In genomic region chr3:195097331-195098255, GRCh38 we compare ENCODE assay signal across 12 cellular contexts.
DNase-seq lines count a peak whose midpoint lies in the region; ATAC-seq, FAIRE-seq and TF ChIP-seq lines count a peak whose summit lies in the region.
"Had no signal": no experiment of that assay in that cellular context is flagged by ENCODE, and none has a peak within 500 bp of the region (broad histone marks: within the 10 kb centered on the region; RNA-seq: fewer than 3 reads in every experiment).

No MANE protein-coding gene starts in this region.

- H3K9me3 Mint-ChIP-seq in WTC11, result no peaks in the 10 kb centered on the region
- no peaks in the 10 kb centered on the region for H3K9me3 Mint-ChIP-seq in activated T-helper 2 cell treated with anti-CD3 and anti-CD28 coated beads, Interferon-gamma antibody, Interleukin-2, Interleukin-4, amounts not matched to agents 10 μg/mL and 5 μg/mL and 100 μg/mL, durations not matched to agents 14 hours and 24 hours and 36 hours
- H3K9me3 Mint-ChIP-seq: activated CD4-positive, alpha-beta memory T cell treated with anti-CD3 and anti-CD28 coated beads, Interleukin-2, amount 10 ng/mL, durations not matched to agents 7 days and 5 days; T-helper 2 cell treated with Interferon-gamma antibody and Interleukin-4, amounts not matched to agents 5 μg/mL and 100 μg/mL, for 36 hours had no signal

- no peak for TF ChIP-seq POLR2A in spleen (IDR thresholded peaks at IDR 0.05)

- no peak overlapping the region for H3K4me3 ChIP-seq in spleen

- H3K9me3 ChIP-seq in spleen, result no peaks in the 10 kb centered on the region

- no peaks in the 10 kb centered on the region for H3K36me3 ChIP-seq in spleen

- H3K36me3 Mint-ChIP-seq in WTC11, result no peaks in the 10 kb centered on the region
- H3K36me3 Mint-ChIP-seq in activated T-helper 2 cell treated with anti-CD3 and anti-CD28 coated beads, Interferon-gamma antibody, Interleukin-2, Interleukin-4, amounts not matched to agents 10 μg/mL and 5 μg/mL and 100 μg/mL, durations not matched to agents 14 hours and 24 hours and 36 hours (ENCODE audit: low read depth), result no peaks in the 10 kb centered on the region

- peaks cover 11% of the 10 kb centered on the region for H3K4me1 Mint-ChIP-seq in WTC11
- peaks cover 7% of the 10 kb centered on the region for H3K4me1 Mint-ChIP-seq in activated T-helper 2 cell treated with anti-CD3 and anti-CD28 coated beads, Interferon-gamma antibody, Interleukin-2, Interleukin-4, amounts not matched to agents 10 μg/mL and 5 μg/mL and 100 μg/mL, durations not matched to agents 14 hours and 24 hours and 36 hours (ENCODE audit: low read depth)

- 68 to 75% (median 73%) methylated on average over 22 of the region's 22 CpGs for WGBS in spleen, 5 donors

- peak overlapping the region in 3 of 8 donors; percentile 23 to 38 (median 35) for H3K27ac ChIP-seq in spleen

- intact Hi-C loops in left cardiac atrium (cut with DNase I) (no loop called here), spleen (cut with DNase I; ENCODE audit: low total_unique reads) (no loop called here)
- intact Hi-C loops in activated T-helper 2 cell treated with anti-CD3 and anti-CD28 coated beads, Interferon-gamma antibody, Interleukin-2, Interleukin-4, amounts not matched to agents 10 μg/mL and 5 μg/mL and 100 μg/mL, durations not matched to agents 14 hours and 24 hours and 36 hours (cut with micrococcal nuclease), result no loop called here

- ATAC-seq in WTC11 (no peak), left cardiac atrium (no peak), HG03175 (IDR thresholded peaks at IDR 0.05; ENCODE audit: unreplicated experiment) (no peak)

- H3K27me3 Mint-ChIP-seq in WTC11 (ENCODE audit: low read depth), result no peaks in the 10 kb centered on the region
- H3K27me3 Mint-ChIP-seq in activated T-helper 2 cell treated with anti-CD3 and anti-CD28 coated beads, Interferon-gamma antibody, Interleukin-2, Interleukin-4, amounts not matched to agents 10 μg/mL and 5 μg/mL and 100 μg/mL, durations not matched to agents 14 hours and 24 hours and 36 hours (ENCODE audit: low read depth), result no peaks in the 10 kb centered on the region
- H3K27me3 Mint-ChIP-seq: activated CD4-positive, alpha-beta memory T cell treated with anti-CD3 and anti-CD28 coated beads, Interleukin-2, amount 10 ng/mL, durations not matched to agents 7 days and 5 days had no signal

- POLR2A ChIA-PET in WTC11 (lab: Charles Lee), result no interaction called here

- no peak overlapping the region for H3K4me3 Mint-ChIP-seq in WTC11
- no peak overlapping the region for H3K4me3 Mint-ChIP-seq in activated T-helper 2 cell treated with anti-CD3 and anti-CD28 coated beads, Interferon-gamma antibody, Interleukin-2, Interleukin-4, amounts not matched to agents 10 μg/mL and 5 μg/mL and 100 μg/mL, durations not matched to agents 14 hours and 24 hours and 36 hours (ENCODE audit: low read depth)
- H3K4me3 Mint-ChIP-seq: activated CD4-positive, alpha-beta memory T cell treated with anti-CD3 and anti-CD28 coated beads, Interleukin-2, amount 10 ng/mL, durations not matched to agents 7 days and 5 days; T-helper 2 cell treated with Interferon-gamma antibody and Interleukin-4, amounts not matched to agents 5 μg/mL and 100 μg/mL, for 36 hours had no signal

- CTCF ChIA-PET in WTC11 (lab: Charles Lee), result interaction anchor here (2.9 kb wide), 1 partner anchor 9 kb away, joined by 8 read pairs; no protein-coding TSS in a partner anchor

- peaks cover 14 to 88% (median 58%) of the 10 kb centered on the region in 6 donors for H3K4me1 ChIP-seq in spleen

- peak; percentile 8 for FAIRE-seq in GM19239 (lab: Jason Lieb, UNC)
- FAIRE-seq: endometrium had no signal

- TF ChIP-seq CTCF in WTC11 (IDR thresholded peaks at IDR 0.05), result no peak
- TF ChIP-seq CTCF in spleen (IDR thresholded peaks at IDR 0.05 in 8 of 11, conservative IDR thresholded peaks at IDR 0.05 in 3 of 11), result no peak

- DNase-seq in GM19239 (ENCODE audit: insufficient read length, low spot score), result no peak
- no peak for DNase-seq in WTC11 (ENCODE audit: low spot score)
- DNase-seq in left cardiac atrium, result peak; percentile 43
- DNase-seq in spleen, result peak; percentile 72
- DNase-seq in NCI-H2029 (lab: John Stamatoyannopoulos, UW), result no peak
- no peak for DNase-seq in activated T-helper 2 cell treated with anti-CD3 and anti-CD28 coated beads, Interferon-gamma antibody, Interleukin-2, Interleukin-4, amounts not matched to agents 10 μg/mL and 5 μg/mL and 100 μg/mL, durations not matched to agents 14 hours and 24 hours and 36 hours (ENCODE audit: low spot score)
- DNase-seq: activated CD4-positive, alpha-beta memory T cell treated with anti-CD3 and anti-CD28 coated beads, Interleukin-2, amount 10 ng/mL, durations not matched to agents 7 days and 5 days; NCI-H1048; NCI-H446 treated with DMSO at 0.1 percent for 48 hours had no signal

- peak overlapping the region; percentile 61; the same call in 1 of the 2 replicates for H3K27ac Mint-ChIP-seq in WTC11
- H3K27ac Mint-ChIP-seq in activated T-helper 2 cell treated with anti-CD3 and anti-CD28 coated beads, Interferon-gamma antibody, Interleukin-2, Interleukin-4, amounts not matched to agents 10 μg/mL and 5 μg/mL and 100 μg/mL, durations not matched to agents 14 hours and 24 hours and 36 hours, result no peak overlapping the region
- H3K27ac Mint-ChIP-seq: activated CD4-positive, alpha-beta memory T cell treated with anti-CD3 and anti-CD28 coated beads, Interleukin-2, amount 10 ng/mL, durations not matched to agents 7 days and 5 days; T-helper 2 cell treated with Interferon-gamma antibody and Interleukin-4, amounts not matched to agents 5 μg/mL and 100 μg/mL, for 36 hours had no signal

- H3K27me3 ChIP-seq in spleen (replicated peaks in 1 of 7), result no peaks in the 10 kb centered on the region

TF ChIP-seq in WTC11, 78 proteins besides CTCF, POLR2A, EP300 and RAD21:
- TF ChIP-seq SOX15 (CRISPR knock-in tag; IDR thresholded peaks at IDR 0.05), result no peak
- TF ChIP-seq ZBTB43 (CRISPR knock-in tag; IDR thresholded peaks at IDR 0.05), result no peak
- no peak for TF ChIP-seq ZNF138 (CRISPR knock-in tag; conservative IDR thresholded peaks at IDR 0.05)
- TF ChIP-seq ZNF416 (CRISPR knock-in tag; IDR thresholded peaks at IDR 0.05), result no peak
- TF ChIP-seq ZNF423 (CRISPR knock-in tag; IDR thresholded peaks at IDR 0.05), result no peak
- TF ChIP-seq ERG (CRISPR knock-in tag; IDR thresholded peaks at IDR 0.05), result no peak
- no peak for TF ChIP-seq FOXJ3 (CRISPR knock-in tag; IDR thresholded peaks at IDR 0.05; ENCODE audit: borderline replicate concordance)
- TF ChIP-seq ELF4 (CRISPR knock-in tag; IDR thresholded peaks at IDR 0.05; ENCODE audit: low read depth), result no peak
- TF ChIP-seq CBFB (CRISPR knock-in tag; IDR thresholded peaks at IDR 0.05; ENCODE audit: low read depth), result no peak
- TF ChIP-seq ZNF512 (CRISPR knock-in tag; IDR thresholded peaks at IDR 0.05; ENCODE audit: borderline replicate concordance), result no peak
- no peak for TF ChIP-seq FOXP4 (CRISPR knock-in tag; IDR thresholded peaks at IDR 0.05)
- TF ChIP-seq ATF1 (CRISPR knock-in tag; IDR thresholded peaks at IDR 0.05), result no peak
- TF ChIP-seq FOXP1 (CRISPR knock-in tag; IDR thresholded peaks at IDR 0.05; ENCODE audit: borderline replicate concordance), result no peak
- TF ChIP-seq NFATC4 (CRISPR knock-in tag; IDR thresholded peaks at IDR 0.05), result no peak

Comparison
In these comparisons a context has a peak if more than half of its experiments do, and no peak if none do; other contexts are left out.
1. DNase-seq: peak in left cardiac atrium (single experiment) and spleen (single experiment); none in GM19239 (single experiment), WTC11 (single experiment), NCI-H2029 (single experiment) and activated T-helper 2 cell treated with anti-CD3 and anti-CD28 coated beads, Interferon-gamma antibody, Interleukin-2, Interleukin-4, amounts not matched to agents 10 μg/mL and 5 μg/mL and 100 μg/mL, durations not matched to agents 14 hours and 24 hours and 36 hours (single experiment).